21 cellular contexts compared by ENCODE assay signal in the genomic region with DNA sequence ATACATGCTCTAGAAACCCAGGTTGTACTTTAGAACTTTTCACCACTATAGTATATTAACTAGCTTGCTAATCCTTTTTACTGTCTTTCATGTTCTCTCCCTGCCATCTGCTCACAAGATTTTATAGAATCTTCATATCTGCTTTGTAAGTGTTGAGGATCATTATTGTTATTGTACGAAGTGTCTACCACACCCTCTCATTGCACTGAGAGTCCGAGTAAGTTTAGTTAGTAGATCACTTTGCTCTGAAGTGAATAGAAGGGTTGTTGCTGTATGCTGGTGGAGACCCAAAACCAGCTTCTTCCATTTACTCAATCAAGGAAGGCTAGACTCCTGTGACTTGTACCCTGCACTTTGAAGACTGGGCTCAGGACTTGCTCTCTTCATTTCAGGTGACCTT. TPM values are rescaled to one million over a fixed set of nuclear protein-coding genes. Genes with fewer than 3 reads are reported as not detected.
DNase-seq lines count a peak whose midpoint lies in the region; ATAC-seq and TF ChIP-seq lines count a peak whose summit lies in the region.
"Had no signal": no experiment of that assay in that cellular context is flagged by ENCODE, and none has a peak within 500 bp of the region (broad histone marks: within the 10 kb centered on the region; RNA-seq: fewer than 3 reads in every experiment).

No MANE protein-coding gene starts in this region.

- peak; percentile 45 for DNase-seq in NAMALWA (ENCODE audit: low spot score)
- DNase-seq in WERI-Rb-1, result no peak
- no peak for DNase-seq in mesothelial cell of epicardium (ENCODE audit: low spot score in 2 of 2, unreplicated experiment in 2 of 2)
- no peak for DNase-seq in tibial artery
- no peak for DNase-seq in MG63
- DNase-seq in GM10248 (ENCODE audit: extremely low spot score), result no peak
- DNase-seq: activated CD4-positive, alpha-beta memory T cell treated with anti-CD3 and anti-CD28 coated beads, Interleukin-2, amount 10 ng/mL, durations not matched to agents 7 days and 5 days; activated naive CD4-positive, alpha-beta T cell treated with Interleukin-2 at 50 U/mL for 16 hours; AML-193; anterior cingulate cortex; hippocampal formation; mesendoderm; NCI-H1092; NCI-H2107; NCI-H526; PC-9; SJCRH30; substantia nigra had no signal

- H3K4me1 Mint-ChIP-seq in mesothelial cell of epicardium, result peaks cover 65% of the 10 kb centered on the region

- H3K36me3 Mint-ChIP-seq in mesothelial cell of epicardium, result peaks cover 1% of the 10 kb centered on the region

- H3K9me3 ChIP-seq in WERI-Rb-1 (ENCODE audit: severe bottlenecking), result no peaks in the 10 kb centered on the region
- H3K9me3 ChIP-seq in tibial artery, result no peaks in the 10 kb centered on the region
- no peaks in the 10 kb centered on the region for H3K9me3 ChIP-seq in MG63
- H3K9me3 ChIP-seq: prostate gland, SJCRH30 had no signal

- TF ChIP-seq CTCF in WERI-Rb-1 (IDR thresholded peaks at IDR 0.05; ENCODE audit: low read depth, low read length), result no peak
- no peak for TF ChIP-seq CTCF in mesothelial cell of epicardium (IDR thresholded peaks at IDR 0.05; ENCODE audit: unreplicated experiment)
- TF ChIP-seq CTCF in tibial artery (IDR thresholded peaks at IDR 0.05), result no peak
- no peak for TF ChIP-seq CTCF in GM10248 (IDR thresholded peaks at IDR 0.05; ENCODE audit: control extremely low read depth, extremely low read depth, low read depth, missing control alignments)

- H3K4me3 Mint-ChIP-seq in mesothelial cell of epicardium, result no peak overlapping the region
- H3K4me3 Mint-ChIP-seq: activated CD4-positive, alpha-beta memory T cell treated with anti-CD3 and anti-CD28 coated beads, Interleukin-2, amount 10 ng/mL, durations not matched to agents 7 days and 5 days; T-helper 1 cell treated with Interleukin-12 subunit alpha and Interleukin-12 subunit beta and Interleukin-4 antibody, amounts not matched to agents 30 μg/mL and 1 μg/mL, for 36 hours had no signal

- POLR2A ChIA-PET in GM10248 (lab: Yijun Ruan, JAX), result no interaction called here

- ATAC-seq in HG02642 (IDR thresholded peaks at IDR 0.05; ENCODE audit: poor library complexity, unreplicated experiment), result no peak

- CTCF ChIA-PET in GM10248 (lab: Yijun Ruan, JAX), result interaction anchor here (1.0 to 6.7 kb wide), 6 partner anchors 12 to 47 kb away, joined by 3 to 40 read pairs (median 3); no protein-coding TSS in a partner anchor

- intact Hi-C loops in tibial artery (cut with DNase I; ENCODE audit: low total_unique reads), result no loop called here

- H3K27ac Mint-ChIP-seq in mesothelial cell of epicardium, result peak overlapping the region; percentile 62
- H3K27ac Mint-ChIP-seq: activated CD4-positive, alpha-beta memory T cell treated with anti-CD3 and anti-CD28 coated beads, Interleukin-2, amount 10 ng/mL, durations not matched to agents 7 days and 5 days; T-helper 1 cell treated with Interleukin-12 subunit alpha and Interleukin-12 subunit beta and Interleukin-4 antibody, amounts not matched to agents 30 μg/mL and 1 μg/mL, for 36 hours had no signal

- H3K4me3 ChIP-seq in WERI-Rb-1 (ENCODE audit: low read depth, low read length) (no peak overlapping the region), tibial artery (no peak overlapping the region), MG63 (no peak overlapping the region)
- H3K4me3 ChIP-seq: PC-9, prostate gland, SJCRH30 had no signal

- H3K36me3 ChIP-seq in WERI-Rb-1, result no peaks in the 10 kb centered on the region
- H3K36me3 ChIP-seq in tibial artery, result no peaks in the 10 kb centered on the region
- no peaks in the 10 kb centered on the region for H3K36me3 ChIP-seq in MG63
- H3K36me3 ChIP-seq: prostate gland, SJCRH30 had no signal

- no peaks in the 10 kb centered on the region for H3K27me3 Mint-ChIP-seq in mesothelial cell of epicardium (ENCODE audit: low read depth)

- H3K27ac ChIP-seq in WERI-Rb-1, result peak overlapping the region; percentile 13; the same call in 1 of the 2 replicates
- H3K27ac ChIP-seq in tibial artery, result peak overlapping the region; percentile 68 to 70
- H3K27ac ChIP-seq: prostate gland, SJCRH30 had no signal

- no peaks in the 10 kb centered on the region for H3K9me3 Mint-ChIP-seq in mesothelial cell of epicardium
- H3K9me3 Mint-ChIP-seq: activated CD4-positive, alpha-beta memory T cell treated with anti-CD3 and anti-CD28 coated beads, Interleukin-2, amount 10 ng/mL, durations not matched to agents 7 days and 5 days; T-helper 1 cell treated with Interleukin-12 subunit alpha and Interleukin-12 subunit beta and Interleukin-4 antibody, amounts not matched to agents 30 μg/mL and 1 μg/mL, for 36 hours had no signal

- H3K4me1 ChIP-seq in tibial artery, result peaks cover 0 to 82% (median 52%) of the 10 kb centered on the region in 4 donors
- H3K4me1 ChIP-seq: prostate gland, SJCRH30 had no signal

- H3K27me3 ChIP-seq in WERI-Rb-1 (ENCODE audit: insufficient read depth, low read depth, severe bottlenecking) (no peaks in the 10 kb centered on the region), tibial artery (no peaks in the 10 kb centered on the region), MG63 (no peaks in the 10 kb centered on the region)
- H3K27me3 ChIP-seq: SJCRH30 had no signal

RNA-seq across cellular contexts. Expression of a gene that starts 17.1 kb away (rescaled TPM):
- 44.6 to 45.9 TPM (median 45.0 TPM) in 3 replicates for total RNA-seq in mesothelial cell of epicardium
- 1.2 and 3.4 TPM in 2 replicates for total RNA-seq in MG63 (2014; rRNA removed; shearing (Covaris generic); ENCODE audit: low replicate concordance)

Comparison
In these comparisons a context has a peak if more than half of its experiments do, and no peak if none do; other contexts are left out.
1. RNA of a gene that starts 17.1 kb away (total RNA-seq): 44.6 to 45.9 TPM in mesothelial cell of epicardium; 1.2 to 3.4 TPM in MG63; every median in the first group is over 10 times any median in the second.